1 cellular context compared by ENCODE assay signal in genomic region chr1:100497796-100498195, GRCh38.
TF ChIP-seq lines count a peak whose summit lies in the region.

No MANE protein-coding gene starts in this region.

TF ChIP-seq in K562, 482 proteins besides CTCF, POLR2A, EP300 and RAD21 (continued from another document):
- TF ChIP-seq, protein P1, sequence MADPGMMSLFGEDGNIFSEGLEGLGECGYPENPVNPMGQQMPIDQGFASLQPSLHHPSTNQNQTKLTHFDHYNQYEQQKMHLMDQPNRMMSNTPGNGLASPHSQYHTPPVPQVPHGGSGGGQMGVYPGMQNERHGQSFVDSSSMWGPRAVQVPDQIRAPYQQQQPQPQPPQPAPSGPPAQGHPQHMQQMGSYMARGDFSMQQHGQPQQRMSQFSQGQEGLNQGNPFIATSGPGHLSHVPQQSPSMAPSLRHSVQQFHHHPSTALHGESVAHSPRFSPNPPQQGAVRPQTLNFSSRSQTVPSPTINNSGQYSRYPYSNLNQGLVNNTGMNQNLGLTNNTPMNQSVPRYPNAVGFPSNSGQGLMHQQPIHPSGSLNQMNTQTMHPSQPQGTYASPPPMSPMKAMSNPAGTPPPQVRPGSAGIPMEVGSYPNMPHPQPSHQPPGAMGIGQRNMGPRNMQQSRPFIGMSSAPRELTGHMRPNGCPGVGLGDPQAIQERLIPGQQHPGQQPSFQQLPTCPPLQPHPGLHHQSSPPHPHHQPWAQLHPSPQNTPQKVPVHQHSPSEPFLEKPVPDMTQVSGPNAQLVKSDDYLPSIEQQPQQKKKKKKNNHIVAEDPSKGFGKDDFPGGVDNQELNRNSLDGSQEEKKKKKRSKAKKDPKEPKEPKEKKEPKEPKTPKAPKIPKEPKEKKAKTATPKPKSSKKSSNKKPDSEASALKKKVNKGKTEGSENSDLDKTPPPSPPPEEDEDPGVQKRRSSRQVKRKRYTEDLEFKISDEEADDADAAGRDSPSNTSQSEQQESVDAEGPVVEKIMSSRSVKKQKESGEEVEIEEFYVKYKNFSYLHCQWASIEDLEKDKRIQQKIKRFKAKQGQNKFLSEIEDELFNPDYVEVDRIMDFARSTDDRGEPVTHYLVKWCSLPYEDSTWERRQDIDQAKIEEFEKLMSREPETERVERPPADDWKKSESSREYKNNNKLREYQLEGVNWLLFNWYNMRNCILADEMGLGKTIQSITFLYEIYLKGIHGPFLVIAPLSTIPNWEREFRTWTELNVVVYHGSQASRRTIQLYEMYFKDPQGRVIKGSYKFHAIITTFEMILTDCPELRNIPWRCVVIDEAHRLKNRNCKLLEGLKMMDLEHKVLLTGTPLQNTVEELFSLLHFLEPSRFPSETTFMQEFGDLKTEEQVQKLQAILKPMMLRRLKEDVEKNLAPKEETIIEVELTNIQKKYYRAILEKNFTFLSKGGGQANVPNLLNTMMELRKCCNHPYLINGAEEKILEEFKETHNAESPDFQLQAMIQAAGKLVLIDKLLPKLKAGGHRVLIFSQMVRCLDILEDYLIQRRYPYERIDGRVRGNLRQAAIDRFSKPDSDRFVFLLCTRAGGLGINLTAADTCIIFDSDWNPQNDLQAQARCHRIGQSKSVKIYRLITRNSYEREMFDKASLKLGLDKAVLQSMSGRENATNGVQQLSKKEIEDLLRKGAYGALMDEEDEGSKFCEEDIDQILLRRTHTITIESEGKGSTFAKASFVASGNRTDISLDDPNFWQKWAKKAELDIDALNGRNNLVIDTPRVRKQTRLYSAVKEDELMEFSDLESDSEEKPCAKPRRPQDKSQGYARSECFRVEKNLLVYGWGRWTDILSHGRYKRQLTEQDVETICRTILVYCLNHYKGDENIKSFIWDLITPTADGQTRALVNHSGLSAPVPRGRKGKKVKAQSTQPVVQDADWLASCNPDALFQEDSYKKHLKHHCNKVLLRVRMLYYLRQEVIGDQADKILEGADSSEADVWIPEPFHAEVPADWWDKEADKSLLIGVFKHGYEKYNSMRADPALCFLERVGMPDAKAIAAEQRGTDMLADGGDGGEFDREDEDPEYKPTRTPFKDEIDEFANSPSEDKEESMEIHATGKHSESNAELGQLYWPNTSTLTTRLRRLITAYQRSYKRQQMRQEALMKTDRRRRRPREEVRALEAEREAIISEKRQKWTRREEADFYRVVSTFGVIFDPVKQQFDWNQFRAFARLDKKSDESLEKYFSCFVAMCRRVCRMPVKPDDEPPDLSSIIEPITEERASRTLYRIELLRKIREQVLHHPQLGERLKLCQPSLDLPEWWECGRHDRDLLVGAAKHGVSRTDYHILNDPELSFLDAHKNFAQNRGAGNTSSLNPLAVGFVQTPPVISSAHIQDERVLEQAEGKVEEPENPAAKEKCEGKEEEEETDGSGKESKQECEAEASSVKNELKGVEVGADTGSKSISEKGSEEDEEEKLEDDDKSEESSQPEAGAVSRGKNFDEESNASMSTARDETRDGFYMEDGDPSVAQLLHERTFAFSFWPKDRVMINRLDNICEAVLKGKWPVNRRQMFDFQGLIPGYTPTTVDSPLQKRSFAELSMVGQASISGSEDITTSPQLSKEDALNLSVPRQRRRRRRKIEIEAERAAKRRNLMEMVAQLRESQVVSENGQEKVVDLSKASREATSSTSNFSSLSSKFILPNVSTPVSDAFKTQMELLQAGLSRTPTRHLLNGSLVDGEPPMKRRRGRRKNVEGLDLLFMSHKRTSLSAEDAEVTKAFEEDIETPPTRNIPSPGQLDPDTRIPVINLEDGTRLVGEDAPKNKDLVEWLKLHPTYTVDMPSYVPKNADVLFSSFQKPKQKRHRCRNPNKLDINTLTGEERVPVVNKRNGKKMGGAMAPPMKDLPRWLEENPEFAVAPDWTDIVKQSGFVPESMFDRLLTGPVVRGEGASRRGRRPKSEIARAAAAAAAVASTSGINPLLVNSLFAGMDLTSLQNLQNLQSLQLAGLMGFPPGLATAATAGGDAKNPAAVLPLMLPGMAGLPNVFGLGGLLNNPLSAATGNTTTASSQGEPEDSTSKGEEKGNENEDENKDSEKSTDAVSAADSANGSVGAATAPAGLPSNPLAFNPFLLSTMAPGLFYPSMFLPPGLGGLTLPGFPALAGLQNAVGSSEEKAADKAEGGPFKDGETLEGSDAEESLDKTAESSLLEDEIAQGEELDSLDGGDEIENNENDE (IDR thresholded peaks at IDR 0.05; ENCODE audit: low read depth, low read length) = no peak
- TF ChIP-seq ZNF57 (CRISPR knock-in tag; IDR thresholded peaks at IDR 0.05) (no peak), OTX1 (CRISPR knock-in tag; IDR thresholded peaks at IDR 0.05) (no peak), ZNF785 (CRISPR knock-in tag; IDR thresholded peaks at IDR 0.05) (no peak), BDP1 (IDR thresholded peaks at IDR 0.05; ENCODE audit: insufficient read depth, insufficient read length) (no peak), CHAMP1 (IDR thresholded peaks at IDR 0.05) (no peak), MTA1 (IDR thresholded peaks at IDR 0.05; ENCODE audit: borderline replicate concordance) (no peak), MBD2 (IDR thresholded peaks at IDR 0.05; ENCODE audit: borderline replicate concordance, low read depth) (no peak), SMAD4 (CRISPR knock-in tag; conservative IDR thresholded peaks at IDR 0.05) (no peak)
- TF ChIP-seq, protein P2, sequence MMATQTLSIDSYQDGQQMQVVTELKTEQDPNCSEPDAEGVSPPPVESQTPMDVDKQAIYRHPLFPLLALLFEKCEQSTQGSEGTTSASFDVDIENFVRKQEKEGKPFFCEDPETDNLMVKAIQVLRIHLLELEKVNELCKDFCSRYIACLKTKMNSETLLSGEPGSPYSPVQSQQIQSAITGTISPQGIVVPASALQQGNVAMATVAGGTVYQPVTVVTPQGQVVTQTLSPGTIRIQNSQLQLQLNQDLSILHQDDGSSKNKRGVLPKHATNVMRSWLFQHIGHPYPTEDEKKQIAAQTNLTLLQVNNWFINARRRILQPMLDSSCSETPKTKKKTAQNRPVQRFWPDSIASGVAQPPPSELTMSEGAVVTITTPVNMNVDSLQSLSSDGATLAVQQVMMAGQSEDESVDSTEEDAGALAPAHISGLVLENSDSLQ (IDR thresholded peaks at IDR 0.05) = peak; percentile 22; the same call in 1 of the 2 replicates
- TF ChIP-seq, protein P3, sequence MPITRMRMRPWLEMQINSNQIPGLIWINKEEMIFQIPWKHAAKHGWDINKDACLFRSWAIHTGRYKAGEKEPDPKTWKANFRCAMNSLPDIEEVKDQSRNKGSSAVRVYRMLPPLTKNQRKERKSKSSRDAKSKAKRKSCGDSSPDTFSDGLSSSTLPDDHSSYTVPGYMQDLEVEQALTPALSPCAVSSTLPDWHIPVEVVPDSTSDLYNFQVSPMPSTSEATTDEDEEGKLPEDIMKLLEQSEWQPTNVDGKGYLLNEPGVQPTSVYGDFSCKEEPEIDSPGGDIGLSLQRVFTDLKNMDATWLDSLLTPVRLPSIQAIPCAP (CRISPR knock-in tag; IDR thresholded peaks at IDR 0.05; ENCODE audit: borderline replicate concordance) = no peak
